ENCODE assay signal across 22 cellular contexts in the genomic region with DNA sequence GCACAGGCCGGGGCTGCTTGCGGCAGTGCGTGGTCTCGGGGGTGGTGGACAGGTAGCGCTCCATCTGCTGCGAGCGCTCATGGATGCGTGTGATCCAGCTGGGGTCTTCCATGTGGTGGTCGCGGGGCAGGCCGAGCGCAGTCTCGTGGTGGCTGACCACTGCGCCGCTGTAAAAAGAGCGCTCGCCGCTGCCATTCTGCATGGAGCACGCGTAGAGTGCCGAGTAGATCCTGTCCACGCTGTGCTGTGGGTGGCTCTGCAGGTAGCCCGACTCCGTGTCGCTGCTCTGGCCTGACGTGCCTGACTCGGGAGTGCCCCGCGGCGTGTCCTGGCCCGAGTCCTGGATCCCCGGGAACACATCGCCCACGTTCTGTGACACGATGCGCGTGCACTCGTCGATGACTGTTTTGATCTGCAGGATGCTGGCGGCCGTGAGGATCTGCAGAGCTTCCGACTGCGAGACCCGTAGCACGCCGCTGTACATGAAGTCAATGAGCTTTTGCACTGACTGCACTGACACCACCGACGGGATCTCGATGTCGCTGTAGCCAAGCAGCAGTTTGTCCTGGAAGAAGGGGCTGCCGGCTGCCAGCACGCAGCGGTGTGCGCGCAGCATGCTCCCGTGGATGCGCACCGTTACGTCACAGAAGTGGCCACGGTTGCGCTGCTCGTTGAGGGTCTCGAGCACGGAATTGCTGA. TPM values are rescaled to one million over a fixed set of nuclear protein-coding genes. Genes with fewer than 3 reads are reported as not detected.
DNase-seq lines count a peak whose midpoint lies in the region; ATAC-seq, FAIRE-seq and TF ChIP-seq lines count a peak whose summit lies in the region.
"Had no signal": no experiment of that assay in that cellular context is flagged by ENCODE, and none has a peak within 500 bp of the region (broad histone marks: within the 10 kb centered on the region; RNA-seq: fewer than 3 reads in every experiment).

No MANE protein-coding gene starts in this region.

- peak; percentile 34 for ATAC-seq in Right ventricle myocardium superior (ENCODE audit: poor library complexity)
- peak; percentile 28 for ATAC-seq in gastroesophageal sphincter
- ATAC-seq in GM19328 (IDR thresholded peaks at IDR 0.05; ENCODE audit: unreplicated experiment) = no peak
- ATAC-seq: GM23338, Panc1 had no signal

- peak overlapping the region; percentile 63 for H3K18ac ChIP-seq in neuronal stem cell (ENCODE audit: low read length)

- H3K4me3 ChIP-seq in gastroesophageal sphincter = no peak overlapping the region
- H3K4me3 ChIP-seq in neuronal stem cell (ENCODE audit: low read length in 2 of 2) = peak overlapping the region in 1 of 2 donors; percentile 7
- H3K4me3 ChIP-seq: GM23338, HAP-1 had no signal

- no peak overlapping the region for H3K4me2 ChIP-seq in neuronal stem cell (ENCODE audit: insufficient read depth, low read length, poor library complexity, severe bottlenecking)
- H3K4me2 ChIP-seq: GM23338, SK-N-SH had no signal

- TF ChIP-seq POLR2A in gastroesophageal sphincter (IDR thresholded peaks at IDR 0.05) = no peak

- H2BK120ac ChIP-seq in neuronal stem cell (ENCODE audit: low read depth, low read length) = no peak overlapping the region

- WGBS in gastroesophageal sphincter (ENCODE audit: low coverage in 1 of 2), 2 donors = 98% methylated on average over 11 of the region's 64 CpGs; no CpG with 5 or more reads in 1 of the 2 donors
- no CpG with 5 or more reads among the region's 64 CpGs for WGBS in neuronal stem cell (ENCODE audit: extremely low coverage in 2 of 2, insufficient read length in 2 of 2, insufficient replicate concordance in 1 of 2), 2 donors

- peak overlapping the region; percentile 80 for H2AK5ac ChIP-seq in neuronal stem cell (ENCODE audit: low read depth, low read length)

- H4K8ac ChIP-seq in neuronal stem cell (ENCODE audit: low read depth, low read length) = peak overlapping the region; percentile 20

- peak overlapping the region; percentile 1 for H4K91ac ChIP-seq in neuronal stem cell (ENCODE audit: low read depth, low read length, poor library complexity)

- H3K4me1 ChIP-seq in gastroesophageal sphincter = no peaks in the 10 kb centered on the region
- H3K4me1 ChIP-seq in neuronal stem cell (ENCODE audit: control insufficient read depth in 2 of 2, insufficient read depth in 1 of 2, low read depth in 1 of 2, low read length in 2 of 2) = peaks cover 4 to 12% of the 10 kb centered on the region in 2 donors

- intact Hi-C loops in Right ventricle myocardium superior (cut with DNase I) (no loop called here), cardiac septum (cut with DNase I) (no loop called here)

- H3K23ac ChIP-seq in neuronal stem cell (ENCODE audit: low read depth, low read length, poor library complexity) = peak overlapping the region; percentile 76

- peak overlapping the region; percentile 73 for H2BK12ac ChIP-seq in neuronal stem cell (ENCODE audit: low read length)

- no peak overlapping the region for H2AFZ ChIP-seq in neuronal stem cell (ENCODE audit: low read length)
- H2AFZ ChIP-seq: GM23338 had no signal

- FAIRE-seq in urothelium cell line (lab: Jason Lieb, UNC) = peak; percentile 56
- FAIRE-seq: GM18507 had no signal

- H3K14ac ChIP-seq in neuronal stem cell (ENCODE audit: low read length) = peak overlapping the region; percentile 65

- H3K27ac ChIP-seq in gastroesophageal sphincter (no peak overlapping the region), neuronal stem cell (replicated peaks; ENCODE audit: low read length) (no peak overlapping the region)
- H3K27ac ChIP-seq: RWPE1 had no signal

- H3K9me3 ChIP-seq in gastroesophageal sphincter (no peaks in the 10 kb centered on the region), neuronal stem cell (replicated peaks in 1 of 2; ENCODE audit: control insufficient read depth in 2 of 2, insufficient read depth in 1 of 2, low read depth in 1 of 2, low read length in 2 of 2) (peaks cover 3 to 7% of the 10 kb centered on the region in 2 donors)
- H3K9me3 ChIP-seq: HAP-1, SK-N-SH had no signal

- TF ChIP-seq CTCF in gastroesophageal sphincter (IDR thresholded peaks at IDR 0.05) = no peak

- no peak for TF ChIP-seq EP300 in gastroesophageal sphincter (IDR thresholded peaks at IDR 0.05)

- no peaks in the 10 kb centered on the region for H3K27me3 ChIP-seq in gastroesophageal sphincter
- no peaks in the 10 kb centered on the region for H3K27me3 ChIP-seq in neuronal stem cell (ENCODE audit: control insufficient read depth in 3 of 3, insufficient read depth in 3 of 3, low read depth in 1 of 3, low read length in 3 of 3)

- H2BK15ac ChIP-seq in neuronal stem cell (ENCODE audit: low read length) = peak overlapping the region; percentile 16

- H3K4ac ChIP-seq in neuronal stem cell (ENCODE audit: low read length) = no peak overlapping the region

- H3K36me3 ChIP-seq in gastroesophageal sphincter (peaks cover 0 to 31% of the 10 kb centered on the region in 2 donors), neuronal stem cell (replicated peaks in 1 of 2; ENCODE audit: control insufficient read depth in 2 of 2, insufficient read depth in 2 of 2, low read length in 2 of 2) (peaks cover 0 to 33% of the 10 kb centered on the region in 2 donors)

- H3K9ac ChIP-seq in neuronal stem cell (ENCODE audit: low read depth, low read length, poor library complexity) = peak overlapping the region; percentile 31
- H3K9ac ChIP-seq: SK-N-SH had no signal

- H3K79me1 ChIP-seq in neuronal stem cell (ENCODE audit: low read depth, low read length) = no peaks in the 10 kb centered on the region

- DNase-seq in Right ventricle myocardium superior = no peak
- DNase-seq in cardiac septum (ENCODE audit: low spot score) = no peak
- no peak for DNase-seq in neuronal stem cell (ENCODE audit: low spot score)
- no peak for DNase-seq in urothelium cell line (ENCODE audit: low spot score)
- DNase-seq in NK-92 treated with Interleukin-12 subunit alpha and Interleukin-12 subunit beta, amount 100 ng/mL, for 24 hours (lab: John Stamatoyannopoulos, UW) = no peak
- DNase-seq in NCI-H446 treated with DMSO at 0.1 percent for 48 hours (lab: John Stamatoyannopoulos, UW) = no peak
- DNase-seq: 8988T, HFFc6, KG1, MM.1S, NCI-H2029, NCI-H526 treated with DMSO at 0.1 percent for 48 hours, SK-N-SH had no signal

- peak overlapping the region; percentile 42 for H2BK5ac ChIP-seq in neuronal stem cell (ENCODE audit: low read length)

RNA-seq across cellular contexts. Expression of a gene that starts 57.4 kb away (rescaled TPM):
- total RNA-seq in Right ventricle myocardium superior (not detected), cardiac septum (0.32 TPM), gastroesophageal sphincter (1 to 10 TPM in 1 of 4 donors, under 1 TPM in 2, not detected in 1; 0.08 to 1.1 (median 0.27) TPM)
- polyA plus RNA-seq in neuronal stem cell (2013, experiment 1 of 2) = not detected
- not detected for polyA plus RNA-seq in neuronal stem cell (2013, experiment 2 of 2)
- total RNA-seq: HFFc6, NCI-H460 had no signal
- polyA plus RNA-seq: BJ, SK-N-SH had no signal
